ENCODE assay signal across 14 cellular contexts in genomic region chr11:94469416-94469815, GRCh38. TPM values are rescaled to one million over a fixed set of nuclear protein-coding genes. Genes with fewer than 3 reads are reported as not detected.
DNase-seq lines count a peak whose midpoint lies in the region; ATAC-seq and TF ChIP-seq lines count a peak whose summit lies in the region.
"Had no signal": no experiment of that assay in that cellular context is flagged by ENCODE, and none has a peak within 500 bp of the region (broad histone marks: within the 10 kb centered on the region; RNA-seq: fewer than 3 reads in every experiment).

No MANE protein-coding gene starts in this region.

- H3K27me3 Mint-ChIP-seq in CD14-positive monocyte (ENCODE audit: low read depth in 3 of 3): peaks cover 0 to 1% (median 0%) of the 10 kb centered on the region in 3 donors
- H3K27me3 Mint-ChIP-seq: CD4-positive, alpha-beta memory T cell had no signal

- no peak for TF ChIP-seq CTCF in CD14-positive monocyte (IDR thresholded peaks at IDR 0.05)
- no peak for TF ChIP-seq CTCF in foreskin fibroblast (IDR thresholded peaks at IDR 0.05; ENCODE audit: low read depth, low read length)

- no peak overlapping the region for H3K4me3 Mint-ChIP-seq in CD14-positive monocyte
- H3K4me3 Mint-ChIP-seq: CD4-positive, alpha-beta memory T cell had no signal

- H3K4me3 ChIP-seq in foreskin fibroblast (ENCODE audit: low read depth in 1 of 2, low read length in 2 of 2): no peak overlapping the region
- H3K4me3 ChIP-seq: ovary had no signal

- H3K27ac Mint-ChIP-seq in CD14-positive monocyte: peak overlapping the region in 1 of 7 donors; percentile 8
- H3K27ac Mint-ChIP-seq: CD4-positive, alpha-beta memory T cell had no signal

- H3K9me3 Mint-ChIP-seq in CD14-positive monocyte: peaks cover 0 to 2% (median 0%) of the 10 kb centered on the region in 7 donors
- H3K9me3 Mint-ChIP-seq: CD4-positive, alpha-beta memory T cell had no signal

- intact Hi-C loops in CD14-positive monocyte (cut with micrococcal nuclease): no loop called here
- intact Hi-C loops in posterior vena cava (cut with DNase I): no loop called here

- H3K4me1 Mint-ChIP-seq in CD14-positive monocyte: peaks cover 16% of the 10 kb centered on the region

- H3K36me3 Mint-ChIP-seq in CD14-positive monocyte: peaks cover 51 to 57% of the 10 kb centered on the region in 2 donors

- no peak for TF ChIP-seq POLR2A in GM18505 (IDR thresholded peaks at IDR 0.05; ENCODE audit: borderline replicate concordance, extremely low read depth, insufficient read depth, insufficient read length)

- DNase-seq in CD14-positive monocyte (ENCODE audit: low spot score): no peak
- DNase-seq in activated CD4-positive, alpha-beta T cell treated with anti-CD3 and anti-CD28 coated beads for 48 hours: no peak
- DNase-seq in foreskin fibroblast: no peak
- no peak for DNase-seq in posterior vena cava (ENCODE audit: low spot score)
- DNase-seq: activated T-cell treated with anti-CD3 and anti-CD28 coated beads for 4 hours; CD4-positive, alpha-beta memory T cell; ovary had no signal

- ATAC-seq in GM18505 (IDR thresholded peaks at IDR 0.05; ENCODE audit: unreplicated experiment) (peak; percentile 89), GM19452 (IDR thresholded peaks at IDR 0.05; ENCODE audit: unreplicated experiment) (peak; percentile 77), HG02885 (IDR thresholded peaks at IDR 0.05; ENCODE audit: poor library complexity, unreplicated experiment) (peak; percentile 86), HG03575 (IDR thresholded peaks at IDR 0.05; ENCODE audit: extremely low read depth, insufficient number of reproducible peaks, low FRiP score, unreplicated experiment) (peak; percentile 84)

RNA-seq across cellular contexts. Expression of gene MRE11, which starts 24.2 kb away (rescaled TPM):
- polyA plus RNA-seq in CD14-positive monocyte: 10 to 100 TPM in 1 of 2 donors, 1 to 10 TPM in 1; 7.8 to 12.1 TPM
- total RNA-seq in posterior vena cava: 10 to 100 TPM; 15.2 to 15.9 TPM

RNA-seq across cellular contexts. Expression of gene ANKRD49, which starts 24.4 kb away (rescaled TPM):
- 10 to 100 TPM; 12.8 to 13.1 TPM for polyA plus RNA-seq in CD14-positive monocyte
- total RNA-seq in posterior vena cava: 10 to 100 TPM; 11.8 to 14.8 TPM

RNA-seq across cellular contexts. Expression of gene C11orf97, which starts 42.8 kb away (rescaled TPM):
- not detected for polyA plus RNA-seq in CD14-positive monocyte
- total RNA-seq in posterior vena cava: not detected
- total RNA-seq: CD4-positive, alpha-beta memory T cell; fibroblast of lung; LHCN-M2; ureter had no signal
- polyA plus RNA-seq: CD4-positive, alpha-beta memory T cell; fibroblast of lung; ovary had no signal
